ENCODE assay signal across 8 cellular contexts in the genomic region with DNA sequence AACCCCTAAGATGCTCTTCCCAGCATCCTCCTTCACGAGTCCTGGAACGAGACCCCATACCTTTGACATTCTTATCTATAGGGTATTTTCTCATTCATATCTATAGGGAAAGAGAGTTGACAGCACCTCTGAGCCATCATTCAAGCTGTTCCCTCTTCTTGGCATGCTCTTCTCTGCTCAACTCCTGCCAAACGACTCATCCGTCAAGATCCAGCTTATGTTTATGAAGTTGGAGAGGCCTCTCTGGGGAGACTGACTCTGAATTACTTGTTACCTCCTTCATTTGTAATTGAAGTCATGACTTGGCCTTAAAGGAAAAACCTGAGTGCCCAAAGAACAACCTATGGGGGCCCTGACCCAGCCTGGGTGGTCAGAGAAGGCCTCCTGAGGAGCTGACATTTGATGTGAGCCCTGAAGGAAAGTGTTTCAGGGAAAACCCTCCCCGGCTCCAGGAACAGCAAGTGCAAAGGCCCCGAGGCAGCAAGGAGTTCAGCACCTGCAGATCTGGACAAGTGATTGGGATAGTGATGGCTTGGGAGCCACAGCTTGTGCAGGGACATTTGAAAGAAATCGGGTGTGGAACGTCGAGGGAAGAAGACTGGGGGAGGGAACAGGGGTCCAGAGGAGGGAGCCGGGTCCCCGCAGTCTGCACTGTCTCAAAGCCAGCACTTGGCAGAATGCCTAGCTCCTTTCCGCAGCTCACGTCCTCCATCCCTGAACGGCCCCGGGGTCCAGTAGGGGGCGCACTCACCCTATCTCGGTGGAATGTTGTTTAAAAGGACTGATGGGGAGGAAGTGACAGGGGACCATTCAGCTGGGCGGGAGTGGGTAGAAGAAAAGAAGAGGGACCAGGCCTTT. TPM values are rescaled to one million over a fixed set of nuclear protein-coding genes. Genes with fewer than 3 reads are reported as not detected.
DNase-seq lines count a peak whose midpoint lies in the region; ATAC-seq and TF ChIP-seq lines count a peak whose summit lies in the region.

No MANE protein-coding gene starts in this region.

- H3K27me3 ChIP-seq in Peyer's patch: no peaks in the 10 kb centered on the region

- DNase-seq in CMK (ENCODE audit: low read depth): peak; percentile 86
- peak; percentile 81 for DNase-seq in HT1080 (ENCODE audit: low read depth)
- peak; percentile 47 to 90 (median 89) for DNase-seq in Peyer's patch
- DNase-seq in glomerular endothelial cell (ENCODE audit: extremely low read depth, low read depth, low spot score): peak; percentile 63
- DNase-seq in progenitor cell of endocrine pancreas (ENCODE audit: low spot score, unreplicated experiment): peak; percentile 51

- TF ChIP-seq CTCF in Peyer's patch (IDR thresholded peaks at IDR 0.05) (peak in 5 of 6 experiments; percentile 7 to 84 (median 77)), progenitor cell of endocrine pancreas (IDR thresholded peaks at IDR 0.05; ENCODE audit: unreplicated experiment) (peak; percentile 68)

- H3K4me1 ChIP-seq in Peyer's patch: no peaks in the 10 kb centered on the region

- H3K4me3 ChIP-seq in Peyer's patch: no peak overlapping the region

- TF ChIP-seq POLR2A in Peyer's patch (IDR thresholded peaks at IDR 0.05): no peak

- H3K27ac Mint-ChIP-seq in activated T-helper 17 cell treated with anti-CD3 and anti-CD28 coated beads, Interleukin-2, amount 50 U/mL, for 72 hours: no peak overlapping the region
- no peak overlapping the region for H3K27ac Mint-ChIP-seq in progenitor cell of endocrine pancreas

- no peak overlapping the region for H3K27ac ChIP-seq in Peyer's patch

- H3K27me3 Mint-ChIP-seq in activated T-helper 17 cell treated with anti-CD3 and anti-CD28 coated beads, Interleukin-2, amount 50 U/mL, for 72 hours: peaks cover 41% of the 10 kb centered on the region
- peaks cover 38% of the 10 kb centered on the region for H3K27me3 Mint-ChIP-seq in progenitor cell of endocrine pancreas

- no peaks in the 10 kb centered on the region for H3K9me3 Mint-ChIP-seq in activated T-helper 17 cell treated with anti-CD3 and anti-CD28 coated beads, Interleukin-2, amount 50 U/mL, for 72 hours
- peaks cover 3% of the 10 kb centered on the region for H3K9me3 Mint-ChIP-seq in progenitor cell of endocrine pancreas (ENCODE audit: low read depth)

- peaks cover 0 to 8% (median 0%) of the 10 kb centered on the region in 4 donors for H3K9me3 ChIP-seq in Peyer's patch

- no peaks in the 10 kb centered on the region for H3K36me3 ChIP-seq in Peyer's patch

- peak; percentile 52 for ATAC-seq in activated T-helper 17 cell treated with anti-CD3 and anti-CD28 coated beads, Interleukin-2, amount 50 U/mL, for 72 hours (replicated peaks)
- ATAC-seq in GM18907 (IDR thresholded peaks at IDR 0.05; ENCODE audit: unreplicated experiment) (no peak), GM21723 (IDR thresholded peaks at IDR 0.05; ENCODE audit: unreplicated experiment) (no peak)

- no peaks in the 10 kb centered on the region for H3K4me1 Mint-ChIP-seq in activated T-helper 17 cell treated with anti-CD3 and anti-CD28 coated beads, Interleukin-2, amount 50 U/mL, for 72 hours
- no peaks in the 10 kb centered on the region for H3K4me1 Mint-ChIP-seq in progenitor cell of endocrine pancreas (ENCODE audit: low read depth)

- no peaks in the 10 kb centered on the region for H3K36me3 Mint-ChIP-seq in activated T-helper 17 cell treated with anti-CD3 and anti-CD28 coated beads, Interleukin-2, amount 50 U/mL, for 72 hours (ENCODE audit: low read depth)
- no peaks in the 10 kb centered on the region for H3K36me3 Mint-ChIP-seq in progenitor cell of endocrine pancreas (ENCODE audit: insufficient read depth)

- H3K4me3 Mint-ChIP-seq in activated T-helper 17 cell treated with anti-CD3 and anti-CD28 coated beads, Interleukin-2, amount 50 U/mL, for 72 hours: no peak overlapping the region
- H3K4me3 Mint-ChIP-seq in progenitor cell of endocrine pancreas (ENCODE audit: low read depth): no peak overlapping the region

RNA-seq across cellular contexts. Expression of gene CDA, which starts 14.0 kb away (rescaled TPM):
- total RNA-seq in HT1080 (2014; rRNA removed; shearing (Covaris generic)): 5.8 and 15.0 TPM in 2 replicates
- polyA plus RNA-seq in HT1080 (2015; cell fraction: cytosol; rRNA removed): 43.8 and 44.4 TPM in 2 replicates
- polyA plus RNA-seq in HT1080 (2015; cell fraction: nucleus; rRNA removed): 11.8 and 15.4 TPM in 2 replicates
- 10 to 100 TPM in 3 of 4 donors, not detected in 1; 33.9 to 47.1 (median 39.1) TPM for total RNA-seq in Peyer's patch
- not detected for total RNA-seq in activated T-helper 17 cell treated with anti-CD3 and anti-CD28 coated beads, Interleukin-2, amount 50 U/mL, for 72 hours
- 0.92 and 3.4 TPM in 2 replicates for total RNA-seq in glomerular endothelial cell
- total RNA-seq in progenitor cell of endocrine pancreas: not detected in 2 replicates

RNA-seq across cellular contexts. Expression of gene FAM43B, which starts 22.5 kb away (rescaled TPM):
- 0.07 and 0.08 TPM in 2 replicates for total RNA-seq in HT1080 (2014; rRNA removed; shearing (Covaris generic))
- polyA plus RNA-seq in HT1080 (2015; cell fraction: cytosol; rRNA removed): 0.21 and 0.33 TPM in 2 replicates
- polyA plus RNA-seq in HT1080 (2015; cell fraction: nucleus; rRNA removed): 0.24 and 0.55 TPM in 2 replicates
- total RNA-seq in Peyer's patch (not detected), glomerular endothelial cell (0.10 and 0.47 TPM in 2 replicates), progenitor cell of endocrine pancreas (0.10 and 0.16 TPM in 2 replicates)
- total RNA-seq in activated T-helper 17 cell treated with anti-CD3 and anti-CD28 coated beads, Interleukin-2, amount 50 U/mL, for 72 hours: not detected

RNA-seq across cellular contexts. Expression of gene PINK1, which starts 58.3 kb away (rescaled TPM):
- total RNA-seq in HT1080 (2014; rRNA removed; shearing (Covaris generic)): 44.6 and 45.2 TPM in 2 replicates
- 41.3 and 41.7 TPM in 2 replicates for polyA plus RNA-seq in HT1080 (2015; cell fraction: cytosol; rRNA removed)
- 25.8 and 28.9 TPM in 2 replicates for polyA plus RNA-seq in HT1080 (2015; cell fraction: nucleus; rRNA removed)
- 10 to 100 TPM; 71.8 to 96.1 (median 89.4) TPM for total RNA-seq in Peyer's patch
- total RNA-seq in activated T-helper 17 cell treated with anti-CD3 and anti-CD28 coated beads, Interleukin-2, amount 50 U/mL, for 72 hours: 1 to 10 TPM; 4.1 to 4.6 TPM
- 56.0 and 57.2 TPM in 2 replicates for total RNA-seq in glomerular endothelial cell
- total RNA-seq in progenitor cell of endocrine pancreas: 25.0 and 28.0 TPM in 2 replicates
